In the genomic region with DNA sequence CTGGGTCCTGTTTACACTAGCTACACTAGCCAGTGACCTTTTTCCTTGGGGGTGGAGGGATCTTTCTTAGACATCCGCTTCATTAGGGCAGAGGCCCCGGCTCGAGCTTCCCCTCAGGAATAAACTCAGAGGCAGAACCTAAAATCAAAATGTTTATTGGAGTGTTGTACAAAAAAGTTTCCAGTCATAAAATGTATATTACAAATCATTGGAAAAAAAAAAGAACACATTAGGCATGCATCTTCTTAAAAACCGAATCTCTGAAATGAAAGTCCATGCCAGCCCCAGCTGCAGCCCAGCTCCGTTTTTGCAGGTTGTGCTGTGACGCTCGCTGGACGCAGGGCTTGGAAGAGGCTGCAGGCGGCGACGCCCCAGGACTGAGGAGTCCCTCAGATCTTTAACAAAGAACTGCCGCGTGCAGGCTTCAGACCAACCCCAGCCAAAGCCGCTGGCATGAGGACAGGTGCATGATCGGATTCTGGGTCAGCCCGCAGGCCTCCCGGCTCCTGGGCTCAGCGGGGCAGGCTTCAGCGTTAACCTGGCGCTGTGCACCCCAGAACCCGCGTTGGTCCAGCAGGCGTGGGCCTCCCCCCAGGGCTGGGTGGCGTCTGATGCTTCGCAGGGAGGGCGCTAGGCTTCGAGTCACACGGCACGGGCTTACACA, we compare ENCODE assay signal across 8 cellular contexts. TPM values are rescaled to one million over a fixed set of nuclear protein-coding genes. Genes with fewer than 3 reads are reported as not detected.
DNase-seq lines count a peak whose midpoint lies in the region; ATAC-seq, FAIRE-seq and TF ChIP-seq lines count a peak whose summit lies in the region.

No MANE protein-coding gene starts in this region.

- TF ChIP-seq RAD21 in HepG2 (CRISPR knock-in tag; IDR thresholded peaks at IDR 0.05) = no peak

- intact Hi-C loops in HepG2 (cut with micrococcal nuclease; ENCODE audit: unreplicated experiment) = no loop called here

- no peak overlapping the region for H2AFZ ChIP-seq in HepG2 (ENCODE audit: low read length)

- ATAC-seq in HepG2 = peak; percentile 3

- 70% methylated on average over 25 of the region's 29 CpGs for WGBS in HepG2 (ENCODE audit: low lambda C conversion rate)

- H3K9me3 ChIP-seq in HepG2 (ENCODE audit: low read length) = no peaks in the 10 kb centered on the region

- H3K36me3 ChIP-seq in HepG2 (replicated peaks in 1 of 2; ENCODE audit: control insufficient read depth in 1 of 2, insufficient read depth in 2 of 2, low read length in 2 of 2) = peaks cover 6 to 41% of the 10 kb centered on the region in 2 experiments; a peak in 3 of 5 replicates

- H3K4me3 ChIP-seq in HepG2 (replicated peaks in 1 of 3; ENCODE audit: insufficient read depth in 1 of 3, low read depth in 2 of 3, low read length in 3 of 3) = peak overlapping the region in 2 of 3 experiments; percentile 8 to 91; a peak in 3 of 6 replicates

- TF ChIP-seq POLR2A in HepG2 (IDR thresholded peaks at IDR 0.05; ENCODE audit: insufficient read depth in 1 of 2, low read depth in 2 of 2, low read length in 2 of 2) = no peak; a peak in 1 of 4 replicates

- peaks cover 21% of the 10 kb centered on the region for H3K79me2 ChIP-seq in HepG2 (ENCODE audit: insufficient read depth, low read length)

- in situ Hi-C loops in HepG2 (cut with HindIII; ENCODE audit: extremely low pct_ligation_motif_present, low pct_unique_long_range_greater_than_20kb) = no loop called here

- peaks cover 7% of the 10 kb centered on the region; the same call in 1 of the 2 replicates for H4K20me1 ChIP-seq in HepG2 (ENCODE audit: insufficient read depth, low read length)

- DNase-seq in DMS53 treated with DMSO at 0.1 percent for 48 hours (lab: John Stamatoyannopoulos, UW; ENCODE audit: unreplicated experiment) (peak; percentile 28), NCI-H1105 treated with DMSO at 0.1 percent for 48 hours (lab: John Stamatoyannopoulos, UW) (peak; percentile 55), cerebellar cortex (ENCODE audit: low spot score) (peak; percentile 71), HepG2 (ENCODE audit: low spot score) (no peak), mesenteric fat pad (ENCODE audit: low spot score) (no peak), NCI-H1694 (lab: John Stamatoyannopoulos, UW) (no peak)
- no peak for DNase-seq in stimulated activated CD4-positive, alpha-beta T cell treated with anti-CD3 and anti-CD28 coated beads, Interleukin-1b, Interleukin-23, amount 100 ng/mL, for 48 hours

- H3K4me1 ChIP-seq in HepG2 (ENCODE audit: insufficient read depth, low read length) = peaks cover 23% of the 10 kb centered on the region

- BruUV-seq in HepG2 (replicated peaks; lab: Mats Ljungman, UMichigan) = no TSS peak

- peak overlapping the region; percentile 86 for H3K4me2 ChIP-seq in HepG2 (ENCODE audit: low read depth, low read length)

- TF ChIP-seq CTCF in HepG2 (CRISPR knock-in tag; IDR thresholded peaks at IDR 0.05) = no peak

- TF ChIP-seq EP300 in HepG2 (IDR thresholded peaks at IDR 0.05; ENCODE audit: low read depth in 2 of 2, low read length in 2 of 2) (no peak), HepG2 (CRISPR knock-in tag; IDR thresholded peaks at IDR 0.05; ENCODE audit: borderline replicate concordance) (no peak)

- H3K27me3 ChIP-seq in HepG2 (ENCODE audit: control insufficient read depth in 1 of 2, insufficient read depth in 2 of 2, low read length in 2 of 2) = no peaks in the 10 kb centered on the region

- no peak for FAIRE-seq in HepG2 (lab: Jason Lieb, UNC)

- CTCF ChIA-PET in HepG2 (lab: Yijun Ruan, JAX; ENCODE audit: low intra/inter-chr PET ratio, low total read pairs) = no interaction called here

- peak overlapping the region; percentile 98 for H3K27ac ChIP-seq in HepG2 (ENCODE audit: extremely low read length, insufficient read depth, low read length)
- H3K27ac ChIP-seq in temporal lobe (ENCODE audit: low read depth, low read length) = peak overlapping the region; percentile 83

- POLR2A ChIA-PET in HepG2 (lab: Yijun Ruan, JAX) = interaction anchor here (0.6 to 4.5 kb wide), 22 partner anchors 10 to 368 kb away, joined by 3 to 60 read pairs (median 6); a partner anchor contains a TSS

- peak overlapping the region; percentile 97 for H3K9ac ChIP-seq in HepG2 (ENCODE audit: insufficient read depth, low read depth, low read length)

TF ChIP-seq in HepG2, 621 proteins besides CTCF, POLR2A, EP300 and RAD21 (continues in another document):
- no peak for TF ChIP-seq MTF2 (CRISPR knock-in tag; IDR thresholded peaks at IDR 0.05; ENCODE audit: borderline replicate concordance)

RNA-seq across cellular contexts. Expression of a gene that starts 0.8 kb away (rescaled TPM):
- total RNA-seq in HepG2 (2016; rRNA removed; fragmentation: Illumina TruSeq; extraction: Trizol) (108 and 116 TPM in 2 replicates), temporal lobe (19.9 TPM), mesenteric fat pad (80.3 TPM)
- 78.9 and 87.4 TPM in 2 replicates for total RNA-seq in HepG2 (2016; cell fraction: cytosol; rRNA removed; fragmentation: Illumina TruSeq; extraction: Trizol; ENCODE audit: low read depth)
- 115 and 120 TPM in 2 replicates for total RNA-seq in HepG2 (2016; cell fraction: insoluble cytoplasmic fraction; rRNA removed; fragmentation: Illumina TruSeq; extraction: Trizol)
- total RNA-seq in HepG2 (2016; cell fraction: membrane; rRNA removed; fragmentation: Illumina TruSeq; extraction: Trizol) = 123 and 146 TPM in 2 replicates
- total RNA-seq in HepG2 (2016; cell fraction: nucleus; rRNA removed; fragmentation: Illumina TruSeq; extraction: Trizol) = 37.3 and 42.3 TPM in 2 replicates
- polyA plus RNA-seq in HepG2 (2011; rRNA removed) = 48.4 and 62.5 TPM in 2 replicates
- 60.7 and 102 TPM in 2 replicates for polyA plus RNA-seq in HepG2 (2011; cell fraction: cytosol; rRNA removed)
- polyA plus RNA-seq in HepG2 (2011; cell fraction: nucleus; rRNA removed) = 41.6 and 44.7 TPM in 2 replicates
- polyA plus RNA-seq in HepG2 (2012) = 50.3 and 65.0 TPM in 2 replicates
- polyA plus RNA-seq in HepG2 (2016; cell fraction: cytosol; fragmentation: Illumina TruSeq; extraction: Trizol; ENCODE audit: low read depth) = 94.9 and 117 TPM in 2 replicates
- polyA plus RNA-seq in HepG2 (2016; cell fraction: insoluble cytoplasmic fraction; fragmentation: Illumina TruSeq; extraction: Trizol; ENCODE audit: low read depth) = 117 and 124 TPM in 2 replicates
- 122 and 128 TPM in 2 replicates for polyA plus RNA-seq in HepG2 (2016; cell fraction: membrane; fragmentation: Illumina TruSeq; extraction: Trizol; ENCODE audit: low read depth)
- polyA plus RNA-seq in HepG2 (2016; cell fraction: nucleus; fragmentation: Illumina TruSeq; extraction: Trizol; ENCODE audit: insufficient read depth, low read depth) = 84.2 and 86.9 TPM in 2 replicates
- 23.6 and 42.8 TPM in 2 replicates for polyA minus RNA-seq in HepG2 (2011; rRNA and poly(A)+ RNA removed; ENCODE audit: low replicate concordance)
- polyA minus RNA-seq in HepG2 (2011; cell fraction: cytosol; rRNA and poly(A)+ RNA removed) = 18.8 and 24.2 TPM in 2 replicates
- 17.2 and 19.7 TPM in 2 replicates for polyA minus RNA-seq in HepG2 (2011; cell fraction: nucleus; rRNA and poly(A)+ RNA removed)

RNA-seq across cellular contexts. Expression of a gene that starts 28.6 kb away (rescaled TPM):
- total RNA-seq in HepG2 (2016; rRNA removed; fragmentation: Illumina TruSeq; extraction: Trizol) (93.6 and 105 TPM in 2 replicates), temporal lobe (32.2 TPM), mesenteric fat pad (19.6 TPM)
- total RNA-seq in HepG2 (2016; cell fraction: cytosol; rRNA removed; fragmentation: Illumina TruSeq; extraction: Trizol; ENCODE audit: low read depth) = 8.6 and 9.2 TPM in 2 replicates
- 80.4 and 107 TPM in 2 replicates for total RNA-seq in HepG2 (2016; cell fraction: insoluble cytoplasmic fraction; rRNA removed; fragmentation: Illumina TruSeq; extraction: Trizol)
- 34.1 and 36.1 TPM in 2 replicates for total RNA-seq in HepG2 (2016; cell fraction: membrane; rRNA removed; fragmentation: Illumina TruSeq; extraction: Trizol)
- 44.6 and 52.0 TPM in 2 replicates for total RNA-seq in HepG2 (2016; cell fraction: nucleus; rRNA removed; fragmentation: Illumina TruSeq; extraction: Trizol)
- 77.2 and 89.7 TPM in 2 replicates for polyA plus RNA-seq in HepG2 (2011; rRNA removed)
- 83.5 and 98.7 TPM in 2 replicates for polyA plus RNA-seq in HepG2 (2011; cell fraction: cytosol; rRNA removed)
- polyA plus RNA-seq in HepG2 (2011; cell fraction: nucleus; rRNA removed) = 75.2 and 87.6 TPM in 2 replicates
- 40.0 and 41.8 TPM in 2 replicates for polyA plus RNA-seq in HepG2 (2012)
- 7.1 and 7.6 TPM in 2 replicates for polyA plus RNA-seq in HepG2 (2016; cell fraction: cytosol; fragmentation: Illumina TruSeq; extraction: Trizol; ENCODE audit: low read depth)
- 74.9 and 86.7 TPM in 2 replicates for polyA plus RNA-seq in HepG2 (2016; cell fraction: insoluble cytoplasmic fraction; fragmentation: Illumina TruSeq; extraction: Trizol; ENCODE audit: low read depth)
- polyA plus RNA-seq in HepG2 (2016; cell fraction: membrane; fragmentation: Illumina TruSeq; extraction: Trizol; ENCODE audit: low read depth) = 19.0 and 21.3 TPM in 2 replicates
- polyA plus RNA-seq in HepG2 (2016; cell fraction: nucleus; fragmentation: Illumina TruSeq; extraction: Trizol; ENCODE audit: insufficient read depth, low read depth) = 75.4 and 76.1 TPM in 2 replicates
- 106 and 107 TPM in 2 replicates for polyA minus RNA-seq in HepG2 (2011; rRNA and poly(A)+ RNA removed; ENCODE audit: low replicate concordance)
- polyA minus RNA-seq in HepG2 (2011; cell fraction: cytosol; rRNA and poly(A)+ RNA removed) = 35.3 and 37.2 TPM in 2 replicates
- polyA minus RNA-seq in HepG2 (2011; cell fraction: nucleus; rRNA and poly(A)+ RNA removed) = 14.4 and 16.7 TPM in 2 replicates

RNA-seq across cellular contexts. Expression of a gene that starts 47.8 kb away (rescaled TPM):
- 3.2 and 4.6 TPM in 2 replicates for total RNA-seq in HepG2 (2016; rRNA removed; fragmentation: Illumina TruSeq; extraction: Trizol)
- total RNA-seq in HepG2 (2016; cell fraction: cytosol; rRNA removed; fragmentation: Illumina TruSeq; extraction: Trizol; ENCODE audit: low read depth) = 0.71 and 0.91 TPM in 2 replicates
- 3.2 and 6.0 TPM in 2 replicates for total RNA-seq in HepG2 (2016; cell fraction: insoluble cytoplasmic fraction; rRNA removed; fragmentation: Illumina TruSeq; extraction: Trizol)
- total RNA-seq in HepG2 (2016; cell fraction: membrane; rRNA removed; fragmentation: Illumina TruSeq; extraction: Trizol) = 1.8 TPM in 2 replicates
- 7.3 and 7.6 TPM in 2 replicates for total RNA-seq in HepG2 (2016; cell fraction: nucleus; rRNA removed; fragmentation: Illumina TruSeq; extraction: Trizol)
- 34.1 and 40.4 TPM in 2 replicates for polyA plus RNA-seq in HepG2 (2011; rRNA removed)
- 40.0 and 43.7 TPM in 2 replicates for polyA plus RNA-seq in HepG2 (2011; cell fraction: cytosol; rRNA removed)
- polyA plus RNA-seq in HepG2 (2011; cell fraction: nucleus; rRNA removed) = 66.8 and 77.1 TPM in 2 replicates
- polyA plus RNA-seq in HepG2 (2012) = 11.3 and 22.4 TPM in 2 replicates
- 1.5 and 1.7 TPM in 2 replicates for polyA plus RNA-seq in HepG2 (2016; cell fraction: cytosol; fragmentation: Illumina TruSeq; extraction: Trizol; ENCODE audit: low read depth)
- polyA plus RNA-seq in HepG2 (2016; cell fraction: insoluble cytoplasmic fraction; fragmentation: Illumina TruSeq; extraction: Trizol; ENCODE audit: low read depth) = 5.5 and 5.8 TPM in 2 replicates
- polyA plus RNA-seq in HepG2 (2016; cell fraction: membrane; fragmentation: Illumina TruSeq; extraction: Trizol; ENCODE audit: low read depth) = 2.3 and 2.5 TPM in 2 replicates
- polyA plus RNA-seq in HepG2 (2016; cell fraction: nucleus; fragmentation: Illumina TruSeq; extraction: Trizol; ENCODE audit: insufficient read depth, low read depth) = 16.6 and 21.3 TPM in 2 replicates
- 22.5 and 88.0 TPM in 2 replicates for polyA minus RNA-seq in HepG2 (2011; rRNA and poly(A)+ RNA removed; ENCODE audit: low replicate concordance)
- polyA minus RNA-seq in HepG2 (2011; cell fraction: cytosol; rRNA and poly(A)+ RNA removed) = 12.3 and 15.6 TPM in 2 replicates
- polyA minus RNA-seq in HepG2 (2011; cell fraction: nucleus; rRNA and poly(A)+ RNA removed) = 35.0 and 45.0 TPM in 2 replicates
- 5.9 TPM for total RNA-seq in temporal lobe
- 365 TPM for total RNA-seq in mesenteric fat pad

Comparison
In these comparisons a context has a peak if more than half of its experiments do, and no peak if none do; other contexts are left out.
1. DNase-seq: peak in DMS53 treated with DMSO at 0.1 percent for 48 hours (single experiment), NCI-H1105 treated with DMSO at 0.1 percent for 48 hours (single experiment) and cerebellar cortex (single experiment); none in HepG2 (single experiment), stimulated activated CD4-positive, alpha-beta T cell treated with anti-CD3 and anti-CD28 coated beads, Interleukin-1b, Interleukin-23, amount 100 ng/mL, for 48 hours (single experiment), mesenteric fat pad (single experiment) and NCI-H1694 (single experiment).
2. RNA of a gene that starts 47.8 kb away (total RNA-seq): 365 TPM in mesenteric fat pad (single experiment); 5.9 TPM in temporal lobe (single experiment) and 0.71 to 7.6 TPM in HepG2; every median in the first group is over 10 times any median in the second.